ENCODE assay signal across 8 cellular contexts in the genomic region with DNA sequence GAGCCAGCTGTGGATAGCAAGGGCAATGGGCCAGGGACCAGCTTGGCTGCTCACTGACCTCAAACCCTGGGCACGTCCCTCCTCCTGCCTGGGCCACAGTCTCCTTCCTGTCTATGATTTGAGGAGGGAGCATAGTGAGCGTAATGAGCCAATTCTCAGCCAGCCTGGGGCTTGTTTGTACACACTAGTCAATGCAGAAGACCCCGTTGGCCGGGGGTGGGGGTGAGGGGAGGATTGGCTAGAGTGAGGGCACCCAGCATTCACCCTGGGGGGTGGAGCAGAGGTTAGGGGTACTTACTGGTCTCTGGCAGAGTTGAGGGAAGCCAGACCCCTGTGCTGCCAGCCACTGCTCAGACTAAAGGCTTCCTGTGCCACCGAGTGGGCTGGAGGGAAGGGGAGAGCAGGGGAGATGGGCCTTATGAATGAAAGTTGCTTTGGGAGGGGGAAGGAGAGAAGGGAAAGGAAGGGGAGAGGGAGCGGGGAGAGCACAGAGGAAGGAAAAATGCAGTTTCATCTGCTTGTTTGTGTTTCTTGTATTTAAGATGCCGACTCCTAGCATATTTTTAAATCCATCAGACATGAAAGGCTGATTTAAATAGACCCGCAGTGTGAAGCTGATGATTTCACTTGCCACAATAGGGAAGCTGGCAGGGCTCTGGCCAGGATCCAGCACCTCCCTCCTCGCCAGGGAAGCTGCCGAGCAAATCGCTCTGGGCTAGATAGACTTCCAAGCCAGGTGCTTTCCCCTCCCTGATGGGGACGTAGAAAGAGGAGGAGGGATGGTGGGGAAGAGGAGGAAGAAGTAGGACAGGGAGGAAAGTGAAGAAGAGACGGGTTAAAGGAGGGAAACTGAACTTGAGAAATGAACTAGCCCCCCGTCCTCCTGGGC.
A peak's percentile ranks its signal among the peaks of the same experiment; 100 is the strongest.
DNase-seq lines count a peak whose midpoint lies in the region; ATAC-seq and TF ChIP-seq lines count a peak whose summit lies in the region.

No MANE protein-coding gene starts in this region.

- intact Hi-C loops in MCF 10A (cut with micrococcal nuclease), result no loop called here

- no peaks in the 10 kb centered on the region for H3K9me3 Mint-ChIP-seq in MCF 10A (ENCODE audit: unreplicated experiment)

- no peaks in the 10 kb centered on the region for H3K79me2 ChIP-seq in MM.1S (ENCODE audit: low read length)

- no peak overlapping the region for H2AFZ ChIP-seq in MM.1S (ENCODE audit: low read length)

- H4K20me1 ChIP-seq in MM.1S (ENCODE audit: insufficient read depth, low read length), result no peaks in the 10 kb centered on the region

- no peak for ATAC-seq in HG02623 (IDR thresholded peaks at IDR 0.05; ENCODE audit: unreplicated experiment)
- ATAC-seq in HG03457 (IDR thresholded peaks at IDR 0.05; ENCODE audit: unreplicated experiment), result no peak
- ATAC-seq in GM19452 (IDR thresholded peaks at IDR 0.05; ENCODE audit: unreplicated experiment), result no peak

- peaks cover 12% of the 10 kb centered on the region for H3K4me1 Mint-ChIP-seq in MCF 10A (ENCODE audit: insufficient read depth, unreplicated experiment)

- CTCF ChIA-PET in MCF 10A (lab: Yijun Ruan, JAX), result interaction anchor here (1.4 kb wide), 1 partner anchor 305 kb away, joined by 10 read pairs; no protein-coding TSS in a partner anchor

- H3K4me2 ChIP-seq in MM.1S (ENCODE audit: low read depth, low read length), result no peak overlapping the region

- H3K27me3 Mint-ChIP-seq in MCF 10A (ENCODE audit: insufficient read depth, unreplicated experiment), result peaks cover 23% of the 10 kb centered on the region

- POLR2A ChIA-PET in MCF 10A (lab: Yijun Ruan, JAX), result no interaction called here

- no peaks in the 10 kb centered on the region for H3K9me3 ChIP-seq in MM.1S (replicated peaks; ENCODE audit: insufficient read depth, low read length)

- no peak overlapping the region for H3K4me3 Mint-ChIP-seq in MCF 10A (ENCODE audit: unreplicated experiment)

- no peaks in the 10 kb centered on the region for H3K4me1 ChIP-seq in MM.1S (ENCODE audit: low read length)

- peak; percentile 61 for DNase-seq in COLO668 (lab: John Stamatoyannopoulos, UW; ENCODE audit: unreplicated experiment)
- DNase-seq in NCI-H146 treated with DMSO at 0.1 percent for 48 hours (lab: John Stamatoyannopoulos, UW; ENCODE audit: unreplicated experiment), result peak; percentile 90
- DNase-seq in MCF 10A (ENCODE audit: unreplicated experiment), result peak; percentile 56
- peak; percentile 41 to 54 for DNase-seq in lung microvascular endothelial cell (ENCODE audit: low read depth in 2 of 2)
- DNase-seq in MM.1S, result no peak

- H3K9me2 ChIP-seq in MM.1S (replicated peaks; ENCODE audit: insufficient read depth, low read length), result no peaks in the 10 kb centered on the region

- H3K27ac ChIP-seq in MM.1S (ENCODE audit: low read length), result no peak overlapping the region

- H3K36me3 Mint-ChIP-seq in MCF 10A (ENCODE audit: insufficient read depth, unreplicated experiment), result no peaks in the 10 kb centered on the region

- H3K4me3 ChIP-seq in MM.1S (ENCODE audit: low read length), result no peak overlapping the region

- TF ChIP-seq CTCF in MCF 10A (IDR thresholded peaks at IDR 0.05; ENCODE audit: unreplicated experiment), result no peak
- no peak for TF ChIP-seq CTCF in MM.1S (IDR thresholded peaks at IDR 0.05; ENCODE audit: low read length)

- H3K27ac Mint-ChIP-seq in MCF 10A (ENCODE audit: low read depth, unreplicated experiment), result peak overlapping the region; percentile 21

- no peaks in the 10 kb centered on the region for H3F3A ChIP-seq in MM.1S (ENCODE audit: insufficient read depth, low read length)

- no TSS peak for BruUV-seq in MCF 10A (replicated peaks; lab: Mats Ljungman, UMichigan)

- H3K27me3 ChIP-seq in MM.1S (replicated peaks; ENCODE audit: insufficient read depth, low read length), result peaks cover 17% of the 10 kb centered on the region

- no peak overlapping the region for H3K9ac ChIP-seq in MM.1S (ENCODE audit: low read length)

- H3K36me3 ChIP-seq in MM.1S (replicated peaks; ENCODE audit: insufficient read depth, low read length), result no peaks in the 10 kb centered on the region
